ENCODE assay signal across 5 cellular contexts in genomic region chr6:35468980-35469710, GRCh38. TPM values are rescaled to one million over a fixed set of nuclear protein-coding genes. Genes with fewer than 3 reads are reported as not detected.
A peak's percentile ranks its signal among the peaks of the same experiment; 100 is the strongest.
DNase-seq lines count a peak whose midpoint lies in the region; ATAC-seq lines count a peak whose summit lies in the region.

No MANE protein-coding gene starts in this region.

- peak; percentile 3 for ATAC-seq in HG03280 (IDR thresholded peaks at IDR 0.05; ENCODE audit: unreplicated experiment)
- no peak for ATAC-seq in naive B cell (ENCODE audit: low read depth in 2 of 2)
- no peak for ATAC-seq in GM18861 (IDR thresholded peaks at IDR 0.05; ENCODE audit: unreplicated experiment)
- ATAC-seq in HG03432 (IDR thresholded peaks at IDR 0.05; ENCODE audit: unreplicated experiment) = no peak

- H3K4me1 Mint-ChIP-seq in naive B cell = peaks cover 23 to 44% (median 38%) of the 10 kb centered on the region in 3 donors

- no peaks in the 10 kb centered on the region for H3K27me3 Mint-ChIP-seq in naive B cell

- H3K27ac Mint-ChIP-seq in naive B cell = peak overlapping the region; percentile 81 to 100 (median 98)

- H3K36me3 Mint-ChIP-seq in naive B cell = no peaks in the 10 kb centered on the region

- DNase-seq in astrocyte of the hippocampus (ENCODE audit: low read depth, low spot score) = peak; percentile 49
- no peak for DNase-seq in naive B cell

- no peaks in the 10 kb centered on the region for H3K9me3 Mint-ChIP-seq in naive B cell

- peak overlapping the region; percentile 94 to 99 (median 98) for H3K4me3 Mint-ChIP-seq in naive B cell

RNA-seq across cellular contexts. Expression of gene RPL10A, which starts 0.9 kb away (rescaled TPM):
- 1,000 to 10,000 TPM in 4 of 6 donors, 100 to 1,000 TPM in 2; 756 to 1,303 (median 1,016) TPM for polyA plus RNA-seq in naive B cell (ENCODE audit: low read depth in 6 of 6)

RNA-seq across cellular contexts. Expression of gene FANCE, which starts 17.0 kb away (rescaled TPM):
- polyA plus RNA-seq in naive B cell (ENCODE audit: low read depth in 6 of 6) = 1 to 10 TPM; 2.8 to 9.7 (median 6.2) TPM

RNA-seq across cellular contexts. Expression of gene TEAD3, which starts 27.7 kb away (rescaled TPM):
- polyA plus RNA-seq in naive B cell (ENCODE audit: low read depth in 6 of 6) = under 1 TPM in 3 of 6 donors, not detected in 3; 0.14 to 0.47 (median 0.45) TPM

RNA-seq across cellular contexts. Expression of gene TULP1, which starts 43.6 kb away (rescaled TPM):
- not detected for polyA plus RNA-seq in naive B cell (ENCODE audit: low read depth in 6 of 6)
